ENCODE assay signal across 10 cellular contexts in the genomic region with DNA sequence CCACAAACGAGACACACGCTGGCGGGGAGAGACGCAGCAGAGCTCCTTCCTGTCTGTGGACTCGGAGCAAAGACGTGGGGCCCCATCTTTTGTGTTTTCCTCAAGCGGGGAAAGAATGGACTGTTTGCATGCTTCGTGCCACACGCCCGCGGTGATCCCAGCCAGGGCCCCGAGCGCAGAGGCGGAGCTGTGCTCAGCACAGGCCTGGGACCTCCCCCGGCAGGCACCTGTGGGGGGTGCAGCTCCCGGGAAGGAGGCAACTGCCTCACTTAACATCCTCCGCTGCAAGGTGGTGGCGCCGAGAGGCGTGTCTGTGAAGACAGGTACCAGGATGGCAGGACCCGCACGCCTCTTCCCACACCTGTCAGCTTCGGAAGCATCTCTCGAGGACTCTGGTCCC. TPM values are rescaled to one million over a fixed set of nuclear protein-coding genes. Genes with fewer than 3 reads are reported as not detected.
A peak's percentile ranks its signal among the peaks of the same experiment; 100 is the strongest.
DNase-seq lines count a peak whose midpoint lies in the region; ATAC-seq and TF ChIP-seq lines count a peak whose summit lies in the region.
"Had no signal": no experiment of that assay in that cellular context is flagged by ENCODE, and none has a peak within 500 bp of the region (broad histone marks: within the 10 kb centered on the region; RNA-seq: fewer than 3 reads in every experiment).

No MANE protein-coding gene starts in this region.

- ATAC-seq in GM19463 (IDR thresholded peaks at IDR 0.05; ENCODE audit: unreplicated experiment) (no peak), GM18502 (IDR thresholded peaks at IDR 0.05; ENCODE audit: poor library complexity, unreplicated experiment) (no peak)

- no peaks in the 10 kb centered on the region for H3K9me3 Mint-ChIP-seq in Calu3 (ENCODE audit: low read depth, unreplicated experiment)
- peaks cover 1% of the 10 kb centered on the region for H3K9me3 Mint-ChIP-seq in activated CD4-positive, alpha-beta T cell treated with anti-CD3 and anti-CD28 coated beads, Interleukin-2, amount 10 ng/mL, durations not matched to agents 24 days and 14 days

- no peaks in the 10 kb centered on the region for H4K20me1 ChIP-seq in smooth muscle cell (ENCODE audit: low read depth)

- H3K79me2 ChIP-seq in smooth muscle cell (ENCODE audit: low read depth), result no peaks in the 10 kb centered on the region

- H3K4me2 ChIP-seq in smooth muscle cell, result peak overlapping the region; percentile 68

- no peaks in the 10 kb centered on the region for H3K9me3 ChIP-seq in smooth muscle cell (replicated peaks; ENCODE audit: low read depth)

- H3K4me1 Mint-ChIP-seq in Calu3 (ENCODE audit: low read depth, unreplicated experiment), result no peaks in the 10 kb centered on the region
- peaks cover 47% of the 10 kb centered on the region for H3K4me1 Mint-ChIP-seq in activated CD4-positive, alpha-beta T cell treated with anti-CD3 and anti-CD28 coated beads, Interleukin-2, amount 10 ng/mL, durations not matched to agents 24 days and 14 days

- H3K27me3 ChIP-seq in smooth muscle cell (ENCODE audit: low read depth), result peaks cover 15% of the 10 kb centered on the region

- no peaks in the 10 kb centered on the region for H3K36me3 ChIP-seq in smooth muscle cell (ENCODE audit: low read depth)

- no TSS peak for BruUV-seq in Calu3 (replicated peaks; lab: Mats Ljungman, UMichigan)

- 32% methylated on average over 22 of the region's 24 CpGs for WGBS in smooth muscle cell (ENCODE audit: low lambda C conversion rate)

- H3K36me3 Mint-ChIP-seq in Calu3 (ENCODE audit: insufficient read depth, unreplicated experiment), result no peaks in the 10 kb centered on the region
- H3K36me3 Mint-ChIP-seq in activated CD4-positive, alpha-beta T cell treated with anti-CD3 and anti-CD28 coated beads, Interleukin-2, amount 10 ng/mL, durations not matched to agents 24 days and 14 days (ENCODE audit: low read depth), result peaks cover 3% of the 10 kb centered on the region

- peaks cover 54% of the 10 kb centered on the region for H3K27me3 Mint-ChIP-seq in Calu3 (ENCODE audit: unreplicated experiment)
- H3K27me3 Mint-ChIP-seq in activated CD4-positive, alpha-beta T cell treated with anti-CD3 and anti-CD28 coated beads, Interleukin-2, amount 10 ng/mL, durations not matched to agents 24 days and 14 days, result peaks cover 2% of the 10 kb centered on the region

- peak overlapping the region; percentile 1 for H3K4me3 ChIP-seq in smooth muscle cell

- peaks cover 4% of the 10 kb centered on the region for H3K4me1 ChIP-seq in smooth muscle cell (ENCODE audit: low read depth)

- TF ChIP-seq CTCF in Calu3 (IDR thresholded peaks at IDR 0.05; ENCODE audit: unreplicated experiment), result no peak
- TF ChIP-seq CTCF in smooth muscle cell (IDR thresholded peaks at IDR 0.05; ENCODE audit: borderline replicate concordance, insufficient read depth, poor library complexity, severe bottlenecking), result no peak

- intact Hi-C loops in Calu3 (cut with micrococcal nuclease; ENCODE audit: unreplicated experiment), result no loop called here
- intact Hi-C loops in activated CD4-positive, alpha-beta T cell treated with anti-CD3 and anti-CD28 coated beads, Interleukin-2, amount 10 ng/mL, durations not matched to agents 24 days and 14 days (cut with micrococcal nuclease), result no loop called here

- no peak overlapping the region for H3K27ac ChIP-seq in smooth muscle cell (ENCODE audit: low read depth)

- H3K27ac Mint-ChIP-seq in Calu3 (ENCODE audit: unreplicated experiment), result no peak overlapping the region
- no peak overlapping the region for H3K27ac Mint-ChIP-seq in activated CD4-positive, alpha-beta T cell treated with anti-CD3 and anti-CD28 coated beads, Interleukin-2, amount 10 ng/mL, durations not matched to agents 24 days and 14 days

- no peak overlapping the region for H2AFZ ChIP-seq in smooth muscle cell (ENCODE audit: low read depth)

- CTCF ChIA-PET in Calu3 (lab: Charles Lee), result interaction anchor here (0.6 kb wide), 1 partner anchor 40 kb away, joined by 5 read pairs; no protein-coding TSS in a partner anchor

- H3K9ac ChIP-seq in smooth muscle cell (ENCODE audit: low read depth), result no peak overlapping the region

- DNase-seq in Calu3, result peak; percentile 6
- DNase-seq in activated CD4-positive, alpha-beta T cell treated with anti-CD3 and anti-CD28 coated beads, Interleukin-2, amount 10 ng/mL, durations not matched to agents 24 days and 14 days, result peak; percentile 81
- peak; percentile 26 for DNase-seq in effector CD4-positive, alpha-beta T cell
- no peak for DNase-seq in smooth muscle cell (lab: John Stamatoyannopoulos, UW; ENCODE audit: unreplicated experiment)
- no peak for DNase-seq in C1 segment of cervical spinal cord (lab: John Stamatoyannopoulos, UW)
- no peak for DNase-seq in NCI-H1092 (lab: John Stamatoyannopoulos, UW)

- H3K4me3 Mint-ChIP-seq in Calu3 (ENCODE audit: low read depth, unreplicated experiment), result no peak overlapping the region
- peak overlapping the region; percentile 40 for H3K4me3 Mint-ChIP-seq in activated CD4-positive, alpha-beta T cell treated with anti-CD3 and anti-CD28 coated beads, Interleukin-2, amount 10 ng/mL, durations not matched to agents 24 days and 14 days

- H3F3A ChIP-seq in smooth muscle cell (ENCODE audit: low read depth), result no peaks in the 10 kb centered on the region

RNA-seq across cellular contexts. Expression of gene TRARG1, which starts 19.2 kb away (rescaled TPM):
- not detected in 2 replicates for total RNA-seq in Calu3 (2022)
- 0.07 TPM in 2 replicates for total RNA-seq in activated CD4-positive, alpha-beta T cell treated with anti-CD3 and anti-CD28 coated beads, Interleukin-2, amount 10 ng/mL, durations not matched to agents 24 days and 14 days
- total RNA-seq in smooth muscle cell, result not detected in 2 replicates
- 0.09 TPM in 1 of 2 replicates, not detected in the other for polyA plus RNA-seq in smooth muscle cell
- total RNA-seq: bronchial epithelial cell, HT1080 had no signal

RNA-seq across cellular contexts. Expression of gene BHLHA9, which starts 28.4 kb away (rescaled TPM):
- not detected in 2 replicates for total RNA-seq in Calu3 (2022)
- total RNA-seq in activated CD4-positive, alpha-beta T cell treated with anti-CD3 and anti-CD28 coated beads, Interleukin-2, amount 10 ng/mL, durations not matched to agents 24 days and 14 days, result not detected in 2 replicates
- total RNA-seq in smooth muscle cell, result not detected in 2 replicates
- not detected in 2 replicates for polyA plus RNA-seq in smooth muscle cell
- total RNA-seq: bronchial epithelial cell, HT1080 had no signal

Comparison
In these comparisons a context has a peak if more than half of its experiments do, and no peak if none do; other contexts are left out.
1. DNase-seq: peak in Calu3 (single experiment), activated CD4-positive, alpha-beta T cell treated with anti-CD3 and anti-CD28 coated beads, Interleukin-2, amount 10 ng/mL, durations not matched to agents 24 days and 14 days (single experiment) and effector CD4-positive, alpha-beta T cell (single experiment); none in smooth muscle cell (single experiment), C1 segment of cervical spinal cord (0 of 14) and NCI-H1092 (single experiment).